16 cellular contexts compared by ENCODE assay signal in genomic region chr9:127078336-127078735, GRCh38. TPM values are rescaled to one million over a fixed set of nuclear protein-coding genes. Genes with fewer than 3 reads are reported as not detected.
DNase-seq lines count a peak whose midpoint lies in the region; TF ChIP-seq lines count a peak whose summit lies in the region.
"Had no signal": no experiment of that assay in that cellular context is flagged by ENCODE, and none has a peak within 500 bp of the region (broad histone marks: within the 10 kb centered on the region; RNA-seq: fewer than 3 reads in every experiment).

No MANE protein-coding gene starts in this region.

- H3K4me1 Mint-ChIP-seq in immature natural killer cell: no peaks in the 10 kb centered on the region

- no peak for TF ChIP-seq EP300 in sigmoid colon (IDR thresholded peaks at IDR 0.05)

- H3K27ac ChIP-seq in left ventricle myocardium inferior (replicated peaks) (peak overlapping the region; percentile 74), sigmoid colon (no peak overlapping the region), substantia nigra (ENCODE audit: low read depth, low read length, poor library complexity, severe bottlenecking) (no peak overlapping the region)
- H3K27ac ChIP-seq: C4-2B had no signal

- no peaks in the 10 kb centered on the region for H3K27me3 ChIP-seq in left ventricle myocardium inferior (ENCODE audit: low read depth)
- no peaks in the 10 kb centered on the region for H3K27me3 ChIP-seq in sigmoid colon
- H3K27me3 ChIP-seq: BE2C had no signal

- intact Hi-C loops in left ventricle myocardium inferior (cut with micrococcal nuclease): no loop called here
- intact Hi-C loops in cardiac septum (cut with DNase I): no loop called here
- intact Hi-C loops in sigmoid colon (cut with DNase I): no loop called here

- H3K27ac Mint-ChIP-seq in immature natural killer cell: no peak overlapping the region
- H3K27ac Mint-ChIP-seq: CD4-positive, alpha-beta T cell; GM23338 had no signal

- peaks cover 11 to 24% (median 15%) of the 10 kb centered on the region in 3 donors for H3K36me3 Mint-ChIP-seq in immature natural killer cell

- no peak overlapping the region for H3K4me3 ChIP-seq in left ventricle myocardium inferior
- no peak overlapping the region for H3K4me3 ChIP-seq in fibroblast of villous mesenchyme (ENCODE audit: low read depth, low read length)
- H3K4me3 ChIP-seq in sigmoid colon: no peak overlapping the region
- H3K4me3 ChIP-seq: GM23338 had no signal

- H3K9me3 ChIP-seq in left ventricle myocardium inferior (replicated peaks): no peaks in the 10 kb centered on the region
- no peaks in the 10 kb centered on the region for H3K9me3 ChIP-seq in sigmoid colon
- H3K9me3 ChIP-seq: BE2C had no signal

- H3K9me3 Mint-ChIP-seq in immature natural killer cell: no peaks in the 10 kb centered on the region
- H3K9me3 Mint-ChIP-seq: CD4-positive, alpha-beta T cell; GM23338 had no signal

- peaks cover 82% of the 10 kb centered on the region for H3K4me1 ChIP-seq in left ventricle myocardium inferior
- H3K4me1 ChIP-seq in sigmoid colon: peaks cover 0 to 25% (median 21%) of the 10 kb centered on the region in 4 donors
- H3K4me1 ChIP-seq: BE2C had no signal

- no peak overlapping the region for H3K4me3 Mint-ChIP-seq in immature natural killer cell
- H3K4me3 Mint-ChIP-seq: CD4-positive, alpha-beta T cell; GM23338 had no signal

- H3K36me3 ChIP-seq in left ventricle myocardium inferior (no peaks in the 10 kb centered on the region), sigmoid colon (no peaks in the 10 kb centered on the region)
- H3K36me3 ChIP-seq: BE2C had no signal

- 94 to 96% methylated on average over 6 of the region's 6 CpGs for WGBS in sigmoid colon, 2 donors

- no peak for DNase-seq in left ventricle myocardium inferior
- no peak for DNase-seq in cardiac septum (ENCODE audit: low spot score)
- peak; percentile 52 for DNase-seq in fibroblast of villous mesenchyme (ENCODE audit: low read depth)
- peak; percentile 5 for DNase-seq in sigmoid colon
- no peak for DNase-seq in immature natural killer cell
- no peak for DNase-seq in substantia nigra (lab: John Stamatoyannopoulos, UW)
- DNase-seq in medulla oblongata (ENCODE audit: extremely low spot score): no peak
- DNase-seq: ACHN; BE2C; CD4-positive, alpha-beta T cell; DMS153; DMS79; GDM1; HCEC 1CT had no signal

- no peak for TF ChIP-seq POLR2A in sigmoid colon (IDR thresholded peaks at IDR 0.05)

- peaks cover 0 to 2% (median 2%) of the 10 kb centered on the region in 3 donors for H3K27me3 Mint-ChIP-seq in immature natural killer cell (ENCODE audit: low read depth in 3 of 3)
- H3K27me3 Mint-ChIP-seq: CD4-positive, alpha-beta T cell had no signal

- no peak for TF ChIP-seq CTCF in left ventricle myocardium inferior (IDR thresholded peaks at IDR 0.05; ENCODE audit: borderline replicate concordance)
- TF ChIP-seq CTCF in fibroblast of villous mesenchyme (IDR thresholded peaks at IDR 0.05; ENCODE audit: insufficient read depth, low read depth, low read length): no peak
- no peak for TF ChIP-seq CTCF in sigmoid colon (IDR thresholded peaks at IDR 0.05)

RNA-seq across cellular contexts. Expression of gene ANGPTL2, which starts 44.1 kb away (rescaled TPM):
- total RNA-seq in left ventricle myocardium inferior (35.7 TPM), cardiac septum (41.4 TPM), fibroblast of villous mesenchyme (19.9 and 37.4 TPM in 2 replicates), sigmoid colon (100 to 1,000 TPM in 1 of 4 donors, 10 to 100 TPM in 3; 50.5 to 112 (median 78.8) TPM)
- polyA plus RNA-seq in sigmoid colon (10 to 100 TPM in 1 of 3 donors, 1 to 10 TPM in 1, under 1 TPM in 1; 0.69 to 14.7 (median 9.6) TPM), immature natural killer cell (not detected)
- total RNA-seq: CD4-positive, alpha-beta T cell had no signal

Comparison
In these comparisons a context has a peak if more than half of its experiments do, and no peak if none do; other contexts are left out.
1. DNase-seq: peak in fibroblast of villous mesenchyme (single experiment) and sigmoid colon (single experiment); none in left ventricle myocardium inferior (single experiment), cardiac septum (single experiment), immature natural killer cell (0 of 3), substantia nigra (0 of 49) and medulla oblongata (single experiment).